Comparison of ENCODE assay signal across 1 cellular context in the genomic region with DNA sequence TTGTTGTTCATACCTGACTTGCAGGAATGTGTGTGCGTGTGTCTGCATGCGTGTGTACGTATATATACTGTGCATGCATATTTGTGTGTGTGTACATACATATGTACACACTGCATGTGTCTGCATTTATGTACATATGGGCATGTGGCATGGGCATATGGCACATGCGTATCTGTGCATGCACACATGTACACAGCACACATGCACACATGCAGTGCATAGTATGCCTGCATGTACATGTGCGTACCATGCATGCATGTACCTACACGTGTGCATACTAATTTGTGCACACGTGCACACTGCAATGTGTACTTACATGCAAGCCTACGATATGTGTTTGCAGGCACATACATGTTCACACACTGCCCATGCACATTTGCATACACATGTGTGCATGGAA.
TF ChIP-seq lines count a peak whose summit lies in the region.

No MANE protein-coding gene starts in this region.

TF ChIP-seq in H1, 55 proteins besides CTCF, POLR2A, EP300 and RAD21:
- TF ChIP-seq, protein P1, sequence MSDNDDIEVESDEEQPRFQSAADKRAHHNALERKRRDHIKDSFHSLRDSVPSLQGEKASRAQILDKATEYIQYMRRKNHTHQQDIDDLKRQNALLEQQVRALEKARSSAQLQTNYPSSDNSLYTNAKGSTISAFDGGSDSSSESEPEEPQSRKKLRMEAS (IDR thresholded peaks at IDR 0.05): no peak
- TF ChIP-seq TAF7 (optimal IDR thresholded peaks at IDR 0.05; ENCODE audit: borderline replicate concordance, low read depth, low read length) (no peak), KDM1A (IDR thresholded peaks at IDR 0.05; ENCODE audit: borderline replicate concordance, low read length) (no peak), RXRA (IDR thresholded peaks at IDR 0.05; ENCODE audit: insufficient read depth, low read depth, low read length) (no peak), CHD2 (IDR thresholded peaks at IDR 0.05; ENCODE audit: low read length) (no peak), SP1 (IDR thresholded peaks at IDR 0.05; ENCODE audit: low read depth, low read length) (no peak), TAF1 (IDR thresholded peaks at IDR 0.05; ENCODE audit: low read depth, low read length) (no peak)
- TF ChIP-seq, protein P2, sequence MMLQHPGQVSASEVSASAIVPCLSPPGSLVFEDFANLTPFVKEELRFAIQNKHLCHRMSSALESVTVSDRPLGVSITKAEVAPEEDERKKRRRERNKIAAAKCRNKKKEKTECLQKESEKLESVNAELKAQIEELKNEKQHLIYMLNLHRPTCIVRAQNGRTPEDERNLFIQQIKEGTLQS (IDR thresholded peaks at IDR 0.05; ENCODE audit: insufficient read depth, low read depth, low read length): no peak
- TF ChIP-seq, protein P3, sequence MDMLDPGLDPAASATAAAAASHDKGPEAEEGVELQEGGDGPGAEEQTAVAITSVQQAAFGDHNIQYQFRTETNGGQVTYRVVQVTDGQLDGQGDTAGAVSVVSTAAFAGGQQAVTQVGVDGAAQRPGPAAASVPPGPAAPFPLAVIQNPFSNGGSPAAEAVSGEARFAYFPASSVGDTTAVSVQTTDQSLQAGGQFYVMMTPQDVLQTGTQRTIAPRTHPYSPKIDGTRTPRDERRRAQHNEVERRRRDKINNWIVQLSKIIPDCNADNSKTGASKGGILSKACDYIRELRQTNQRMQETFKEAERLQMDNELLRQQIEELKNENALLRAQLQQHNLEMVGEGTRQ (IDR thresholded peaks at IDR 0.05; ENCODE audit: low read length): no peak
